8 cellular contexts compared by ENCODE assay signal in the genomic region with DNA sequence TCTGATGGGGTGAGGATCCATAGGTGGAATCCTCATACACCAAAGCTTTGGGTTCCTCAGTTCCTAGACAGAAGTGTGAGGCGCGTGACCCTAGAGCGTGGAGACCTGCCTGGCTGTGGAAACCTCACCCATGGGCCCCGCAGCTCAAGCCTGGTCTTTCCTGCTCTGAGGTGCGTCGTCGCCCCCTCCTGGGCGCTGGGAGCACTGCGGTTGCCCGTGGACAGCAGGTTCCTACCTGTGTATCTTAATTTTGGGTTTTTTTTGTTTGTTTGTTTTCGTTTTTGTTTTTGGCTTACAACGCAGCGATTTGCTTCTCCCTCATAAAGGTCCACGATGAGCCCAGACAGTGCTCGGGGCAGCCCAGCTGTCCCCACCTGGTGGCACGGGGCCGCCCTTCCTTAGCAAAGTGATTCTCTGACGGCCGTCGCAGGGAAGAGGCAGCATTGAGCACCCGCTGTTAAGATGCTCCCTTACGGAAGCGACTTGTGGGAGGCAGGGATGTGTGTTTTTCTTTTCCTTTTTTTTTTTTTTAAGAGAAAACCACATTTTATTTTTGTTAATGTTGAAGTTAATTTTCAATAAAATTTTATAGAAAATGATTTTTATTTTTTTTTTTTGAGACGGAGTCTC. TPM values are rescaled to one million over a fixed set of nuclear protein-coding genes. Genes with fewer than 3 reads are reported as not detected.
DNase-seq lines count a peak whose midpoint lies in the region; ATAC-seq and TF ChIP-seq lines count a peak whose summit lies in the region.

No MANE protein-coding gene starts in this region.

- ATAC-seq in WTC11 (peak; percentile 86), GM21447 (IDR thresholded peaks at IDR 0.05; ENCODE audit: unreplicated experiment) (no peak)

- CTCF ChIA-PET in AG04450 (lab: Charles Lee) (interaction anchor here (0.6 to 1.7 kb wide), 27 partner anchors 9 to 1987 kb away, joined by 3 to 13 read pairs (median 3); no protein-coding TSS in a partner anchor), WTC11 (lab: Charles Lee) (interaction anchor here (0.5 to 2.6 kb wide), 38 partner anchors 9 to 261 kb away, joined by 3 to 27 read pairs (median 4); a partner anchor contains a TSS), mammary epithelial cell (lab: Charles Lee; ENCODE audit: low non-redundant PET) (interaction anchor here (0.5 to 0.7 kb wide), 2 partner anchors 34 to 107 kb away, joined by 3 to 5 read pairs; no protein-coding TSS in a partner anchor)

- H3K4me2 ChIP-seq in mammary epithelial cell (ENCODE audit: insufficient read depth, low read depth, low read length): peak overlapping the region; percentile 90

- H3K27me3 ChIP-seq in AG04450 (ENCODE audit: control insufficient read depth, insufficient read depth, low read length) (no peaks in the 10 kb centered on the region), mammary epithelial cell (ENCODE audit: insufficient read depth, low read length) (no peaks in the 10 kb centered on the region)

- H3K36me3 ChIP-seq in mammary epithelial cell (ENCODE audit: insufficient read depth, low read length): no peaks in the 10 kb centered on the region

- peak overlapping the region; percentile 83 for H2AFZ ChIP-seq in mammary epithelial cell (ENCODE audit: low read depth, low read length)

- H3K4me1 ChIP-seq in mammary epithelial cell (ENCODE audit: insufficient read depth, low read length): peaks cover 7% of the 10 kb centered on the region

- H3K9me3 Mint-ChIP-seq in WTC11: no peaks in the 10 kb centered on the region

- H3K9me3 ChIP-seq in AG04450 (ENCODE audit: control insufficient read depth, insufficient read depth, low read length): no peaks in the 10 kb centered on the region; the same call in 1 of the 2 replicates
- H3K9me3 ChIP-seq in mammary epithelial cell (replicated peaks; ENCODE audit: insufficient read depth, low read length): no peaks in the 10 kb centered on the region

- H3K4me3 Mint-ChIP-seq in WTC11: peak overlapping the region; percentile 59

- no peaks in the 10 kb centered on the region for H4K20me1 ChIP-seq in mammary epithelial cell (ENCODE audit: insufficient read depth, low read length)

- dilution Hi-C loops in mammary epithelial cell (cut with HindIII; ENCODE audit: low sequenced_read_pairs): no loop called here

- intact Hi-C loops in mammary epithelial cell (cut with micrococcal nuclease): loop anchor here (1.0 kb wide), 2 partner anchors 36 to 164 kb away; no protein-coding TSS in a partner anchor

- H3K79me2 ChIP-seq in mammary epithelial cell (ENCODE audit: insufficient read depth, low read length): no peaks in the 10 kb centered on the region

- no peaks in the 10 kb centered on the region for H3K27me3 Mint-ChIP-seq in WTC11 (ENCODE audit: low read depth)

- POLR2A ChIA-PET in AG04450 (lab: Yijun Ruan, JAX) (interaction anchor here (0.7 kb wide), 1 partner anchor 165 kb away, joined by 7 read pairs; no protein-coding TSS in a partner anchor), WTC11 (lab: Charles Lee) (interaction anchor here (0.7 kb wide), 1 partner anchor 41 kb away, joined by 7 read pairs; no protein-coding TSS in a partner anchor)

- 6% methylated on average over 18 of the region's 24 CpGs for WGBS in mammary epithelial cell (ENCODE audit: low coverage, missing lambda C conversion rate)

- no peak overlapping the region for H3K9ac ChIP-seq in mammary epithelial cell (ENCODE audit: insufficient read depth, low read length)

- no peak overlapping the region for H3K4me3 ChIP-seq in AG04450 (ENCODE audit: low read depth, low read length)
- peak overlapping the region; percentile 19 to 42 (median 37) for H3K4me3 ChIP-seq in mammary epithelial cell (replicated peaks in 1 of 3; ENCODE audit: insufficient read depth in 1 of 3, low read depth in 2 of 3, low read length in 3 of 3)

- peak; percentile 97 for TF ChIP-seq CTCF in AG04450 (IDR thresholded peaks at IDR 0.05; ENCODE audit: low read depth, low read length)
- peak; percentile 83 for TF ChIP-seq CTCF in WTC11 (IDR thresholded peaks at IDR 0.05)
- peak; percentile 91 to 96 for TF ChIP-seq CTCF in mammary epithelial cell (conservative IDR thresholded peaks at IDR 0.05 in 1 of 2, IDR thresholded peaks at IDR 0.05 in 1 of 2; ENCODE audit: extremely low read depth in 1 of 2, insufficient read depth in 1 of 2, low read depth in 1 of 2, low read length in 2 of 2)

- 0 out of 2 replicates have a peak overlapping the region, but pooled peaks have one; percentile 76 for H3K27ac Mint-ChIP-seq in WTC11

- H3K4me1 Mint-ChIP-seq in WTC11: no peaks in the 10 kb centered on the region

- H3K27ac ChIP-seq in AG04450 (ENCODE audit: low read depth, low read length) (no peak overlapping the region), mammary epithelial cell (ENCODE audit: insufficient read depth, low read depth, low read length) (no peak overlapping the region)

- BruUV-seq in mammary epithelial cell (replicated peaks; lab: Mats Ljungman, UMichigan): no TSS peak

- H3K36me3 Mint-ChIP-seq in WTC11: no peaks in the 10 kb centered on the region

- peak; percentile 8 for DNase-seq in AG04450 (ENCODE audit: low read depth, low spot score)
- DNase-seq in GM19238 (ENCODE audit: insufficient read length, low spot score): peak; percentile 90
- DNase-seq in NCI-H2029 (lab: John Stamatoyannopoulos, UW): peak; percentile 48
- DNase-seq in WTC11 (ENCODE audit: low spot score): peak; percentile 87
- DNase-seq in mammary epithelial cell: peak; percentile 45
- DNase-seq in islet precursor cell: peak; percentile 85
- DNase-seq in stimulated activated CD4-positive, alpha-beta T cell treated with anti-CD3 and anti-CD28 coated beads, Interleukin-1b, Interleukin-23, amount 100 ng/mL, for 24 hours (ENCODE audit: low read depth in 4 of 4, low spot score in 1 of 4): peak; percentile 56 to 76 (median 73)

- in situ Hi-C loops in mammary epithelial cell (cut with MboI; ENCODE audit: low sequenced_read_pairs in 2 of 2): loop anchor here in 1 of 2 donors (5.0 kb wide), 1 partner anchor 168 kb away; no protein-coding TSS in a partner anchor

TF ChIP-seq in WTC11, 78 proteins besides CTCF, POLR2A, EP300 and RAD21:
- TF ChIP-seq, protein P1, sequence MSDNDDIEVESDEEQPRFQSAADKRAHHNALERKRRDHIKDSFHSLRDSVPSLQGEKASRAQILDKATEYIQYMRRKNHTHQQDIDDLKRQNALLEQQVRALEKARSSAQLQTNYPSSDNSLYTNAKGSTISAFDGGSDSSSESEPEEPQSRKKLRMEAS (CRISPR knock-in tag; IDR thresholded peaks at IDR 0.05): peak; percentile 15; the same call in 1 of the 2 replicates
- TF ChIP-seq, protein P2, sequence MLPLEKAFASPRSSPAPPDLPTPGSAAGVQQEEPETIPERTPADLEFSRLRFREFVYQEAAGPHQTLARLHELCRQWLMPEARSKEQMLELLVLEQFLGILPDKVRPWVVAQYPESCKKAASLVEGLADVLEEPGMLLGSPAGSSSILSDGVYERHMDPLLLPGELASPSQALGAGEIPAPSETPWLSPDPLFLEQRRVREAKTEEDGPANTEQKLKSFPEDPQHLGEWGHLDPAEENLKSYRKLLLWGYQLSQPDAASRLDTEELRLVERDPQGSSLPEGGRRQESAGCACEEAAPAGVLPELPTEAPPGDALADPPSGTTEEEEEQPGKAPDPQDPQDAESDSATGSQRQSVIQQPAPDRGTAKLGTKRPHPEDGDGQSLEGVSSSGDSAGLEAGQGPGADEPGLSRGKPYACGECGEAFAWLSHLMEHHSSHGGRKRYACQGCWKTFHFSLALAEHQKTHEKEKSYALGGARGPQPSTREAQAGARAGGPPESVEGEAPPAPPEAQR (CRISPR knock-in tag; IDR thresholded peaks at IDR 0.05): no peak

RNA-seq across cellular contexts. Expression of a gene that starts 36.5 kb away (rescaled TPM):
- polyA plus RNA-seq in AG04450 (2011; rRNA removed): 26.0 and 26.8 TPM in 2 replicates
- polyA minus RNA-seq in AG04450 (2011; rRNA and poly(A)+ RNA removed): 20.1 and 24.7 TPM in 2 replicates
- 29.3 to 34.5 TPM (median 29.7 TPM) in 3 replicates for total RNA-seq in WTC11 (2021)
- 10 to 100 TPM; 36.3 to 37.3 TPM for total RNA-seq in mammary epithelial cell
- polyA plus RNA-seq in mammary epithelial cell: 18.3 TPM
- 113 TPM for polyA minus RNA-seq in mammary epithelial cell

Comparison
In these comparisons a context has a peak if more than half of its experiments do, and no peak if none do; other contexts are left out.
1. DNase-seq: peak in every context shown above with its lines; median percentile 90 in GM19238; 87 in WTC11; 85 in islet precursor cell; 73 in stimulated activated CD4-positive, alpha-beta T cell treated with anti-CD3 and anti-CD28 coated beads, Interleukin-1b, Interleukin-23, amount 100 ng/mL, for 24 hours; 48 in NCI-H2029; 45 in mammary epithelial cell; 8 in AG04450.